Comparison of ENCODE assay signal across 8 cellular contexts in the genomic region with DNA sequence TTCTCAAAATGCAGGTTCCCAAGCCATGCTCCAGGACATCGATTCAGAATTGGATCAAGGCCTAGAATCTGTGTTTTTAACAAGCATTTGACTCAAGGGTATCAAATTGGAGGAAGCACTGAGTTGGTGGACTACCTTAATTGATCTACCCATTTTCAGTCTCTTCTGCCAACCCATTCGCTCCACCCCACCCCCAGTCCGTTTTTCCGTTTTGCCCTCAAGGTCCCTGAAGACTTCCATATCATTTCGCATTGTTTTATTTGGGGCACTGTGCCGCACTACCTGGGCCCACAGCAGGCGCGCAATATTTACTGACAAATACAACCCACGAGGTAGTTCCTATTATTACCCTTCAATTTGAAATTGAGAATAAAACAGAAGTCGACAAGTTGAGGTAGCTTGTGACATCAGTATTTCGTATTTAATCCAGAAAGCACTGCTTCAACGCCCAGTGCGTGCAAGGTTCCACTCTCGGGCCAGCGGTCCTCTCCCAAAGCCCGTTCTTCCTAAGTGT. TPM values are rescaled to one million over a fixed set of nuclear protein-coding genes. Genes with fewer than 3 reads are reported as not detected.
A peak's percentile ranks its signal among the peaks of the same experiment; 100 is the strongest.
DNase-seq lines count a peak whose midpoint lies in the region; ATAC-seq, FAIRE-seq and TF ChIP-seq lines count a peak whose summit lies in the region.

No MANE protein-coding gene starts in this region.

- H3K79me2 ChIP-seq in astrocyte (ENCODE audit: insufficient read depth, low read length), result peaks cover 36% of the 10 kb centered on the region

- FAIRE-seq in astrocyte (lab: Jason Lieb, UNC), result no peak

- intact Hi-C loops in lower lobe of right lung (cut with DNase I) (no loop called here), stomach (cut with DNase I; ENCODE audit: low total_unique reads) (no loop called here)

- H3K9ac ChIP-seq in astrocyte (ENCODE audit: low read length), result peak overlapping the region; percentile 98

- ATAC-seq in lower lobe of right lung (no peak), HG03469 (IDR thresholded peaks at IDR 0.05; ENCODE audit: unreplicated experiment) (no peak), HG03139 (IDR thresholded peaks at IDR 0.05; ENCODE audit: unreplicated experiment) (no peak)

- TF ChIP-seq EP300 in stomach (IDR thresholded peaks at IDR 0.05), result no peak

- H3K27ac Mint-ChIP-seq in astrocyte (ENCODE audit: unreplicated experiment), result peak overlapping the region; percentile 68

- WGBS in stomach, 5 donors, result 8 to 10% (median 8%) methylated on average over 16 of the region's 16 CpGs

- H4K20me1 ChIP-seq in astrocyte (ENCODE audit: insufficient read depth, low read length), result no peaks in the 10 kb centered on the region

- DNase-seq in ELR (ENCODE audit: low read depth), result peak; percentile 38
- DNase-seq in NCI-H146 treated with DMSO at 0.1 percent for 48 hours (lab: John Stamatoyannopoulos, UW; ENCODE audit: unreplicated experiment), result peak; percentile 27
- DNase-seq in astrocyte (ENCODE audit: low read depth), result no peak
- no peak for DNase-seq in lower lobe of right lung
- DNase-seq in stomach, result no peak
- no peak for DNase-seq in effector CD4-positive, alpha-beta T cell

- H3K9me3 Mint-ChIP-seq in astrocyte (ENCODE audit: unreplicated experiment), result no peaks in the 10 kb centered on the region

- no peaks in the 10 kb centered on the region for H3K36me3 ChIP-seq in astrocyte (ENCODE audit: insufficient read depth, low read length)
- H3K36me3 ChIP-seq in lower lobe of right lung, result no peaks in the 10 kb centered on the region
- H3K36me3 ChIP-seq in stomach, result peaks cover 0 to 10% (median 0%) of the 10 kb centered on the region in 4 donors

- TF ChIP-seq POLR2A in stomach (IDR thresholded peaks at IDR 0.05), result no peak

- peaks cover 6% of the 10 kb centered on the region for H3K4me1 ChIP-seq in astrocyte (ENCODE audit: insufficient read depth, low read length)
- H3K4me1 ChIP-seq in lower lobe of right lung, result peaks cover 17% of the 10 kb centered on the region
- H3K4me1 ChIP-seq in stomach, result peaks cover 10 to 36% (median 21%) of the 10 kb centered on the region in 4 donors

- no peaks in the 10 kb centered on the region for H3K27me3 ChIP-seq in astrocyte (ENCODE audit: insufficient read depth, low read length)
- no peaks in the 10 kb centered on the region for H3K27me3 ChIP-seq in lower lobe of right lung (ENCODE audit: low read depth)
- no peaks in the 10 kb centered on the region for H3K27me3 ChIP-seq in stomach

- peaks cover 6% of the 10 kb centered on the region for H3K4me1 Mint-ChIP-seq in astrocyte (ENCODE audit: low read depth, unreplicated experiment)

- no peak for TF ChIP-seq CTCF in astrocyte (IDR thresholded peaks at IDR 0.05; ENCODE audit: insufficient read depth, low read depth, low read length)
- TF ChIP-seq CTCF in lower lobe of right lung (IDR thresholded peaks at IDR 0.05), result no peak
- no peak for TF ChIP-seq CTCF in stomach (IDR thresholded peaks at IDR 0.05)

- peak overlapping the region; percentile 54 for H3K27ac ChIP-seq in astrocyte (ENCODE audit: low read depth, low read length)
- peak overlapping the region; percentile 92 for H3K27ac ChIP-seq in lower lobe of right lung
- H3K27ac ChIP-seq in stomach, result peak overlapping the region; percentile 85 to 97 (median 92)

- H2AFZ ChIP-seq in astrocyte (ENCODE audit: low read depth, low read length), result peak overlapping the region; percentile 96

- H3K4me3 Mint-ChIP-seq in astrocyte (ENCODE audit: unreplicated experiment), result peak overlapping the region; percentile 98

- H3K27me3 Mint-ChIP-seq in astrocyte (ENCODE audit: low read depth, unreplicated experiment), result no peaks in the 10 kb centered on the region

- no peaks in the 10 kb centered on the region for H3K36me3 Mint-ChIP-seq in astrocyte (ENCODE audit: low read depth, unreplicated experiment)

- H3K4me3 ChIP-seq in astrocyte (ENCODE audit: insufficient read depth, low read depth, low read length) (peak overlapping the region; percentile 97), lower lobe of right lung (peak overlapping the region; percentile 99), stomach (peak overlapping the region; percentile 77 to 95 (median 92))

- no peaks in the 10 kb centered on the region for H3K9me3 ChIP-seq in astrocyte (ENCODE audit: insufficient read depth, low read depth, low read length)
- H3K9me3 ChIP-seq in lower lobe of right lung, result no peaks in the 10 kb centered on the region
- H3K9me3 ChIP-seq in stomach, result no peaks in the 10 kb centered on the region

- H3K4me2 ChIP-seq in astrocyte (ENCODE audit: low read length), result peak overlapping the region; percentile 94

RNA-seq across cellular contexts. Expression of a gene that starts 0.6 kb away (rescaled TPM):
- total RNA-seq in astrocyte, result 7.8 TPM in 2 replicates
- total RNA-seq in lower lobe of right lung, result 10.5 TPM
- 10 to 100 TPM in 4 of 5 donors, 1 to 10 TPM in 1; 5.8 to 33.8 (median 19.1) TPM for total RNA-seq in stomach
- polyA plus RNA-seq in stomach, result 1 to 10 TPM; 4.7 to 6.5 (median 6.0) TPM

RNA-seq across cellular contexts. Expression of a gene that starts 35.4 kb away (rescaled TPM):
- total RNA-seq in astrocyte (2.1 and 3.3 TPM in 2 replicates), lower lobe of right lung (0.71 TPM), stomach (100 to 1,000 TPM in 2 of 5 donors, 10 to 100 TPM in 2, 1 to 10 TPM in 1; 2.0 to 289 (median 36.4) TPM)
- 10 to 100 TPM in 1 of 3 donors, 1 to 10 TPM in 2; 2.3 to 22.9 (median 3.1) TPM for polyA plus RNA-seq in stomach

Comparison
In these comparisons a context has a peak if more than half of its experiments do, and no peak if none do; other contexts are left out.
1. DNase-seq: peak in ELR (single experiment) and NCI-H146 treated with DMSO at 0.1 percent for 48 hours (single experiment); none in astrocyte (single experiment), lower lobe of right lung (single experiment), stomach (single experiment) and effector CD4-positive, alpha-beta T cell (single experiment).
2. Peak in every context shown above with its lines, with median percentiles within 50 percentile points of each other: H3K27ac ChIP-seq and H3K4me3 ChIP-seq.